Comparison of ENCODE assay signal across 20 cellular contexts in the genomic region with DNA sequence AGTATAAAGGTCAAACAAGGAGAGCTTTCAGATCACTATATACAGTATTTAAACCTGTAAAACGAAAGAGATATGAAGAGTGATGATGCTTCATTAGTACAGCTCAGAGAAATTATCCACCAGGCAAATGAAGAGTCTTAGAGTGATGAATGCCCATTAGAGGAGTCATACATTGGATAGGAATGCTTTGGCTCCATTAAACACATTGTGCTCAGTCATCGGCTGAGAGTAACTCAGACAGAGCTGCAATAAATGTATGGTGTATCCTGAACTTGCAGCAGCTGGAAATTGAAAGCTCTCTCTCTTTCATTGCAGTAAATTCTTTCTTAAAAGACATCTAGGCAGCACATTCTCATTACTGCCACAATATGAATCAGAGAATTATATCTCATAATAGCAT.
"Had no signal": no experiment of that assay in that cellular context is flagged by ENCODE, and none has a peak within 500 bp of the region (broad histone marks: within the 10 kb centered on the region; RNA-seq: fewer than 3 reads in every experiment).

No MANE protein-coding gene starts in this region.

- FAIRE-seq: endothelial cell of umbilical vein had no signal

- DNase-seq: activated CD4-positive, alpha-beta T cell treated with anti-CD3 and anti-CD28 coated beads for 36 hours; activated CD4-positive, alpha-beta T cell treated with anti-CD3 and anti-CD28 coated beads, Interleukin-2, amount 50 U/mL, for 48 hours; activated T-cell treated with anti-CD3 and anti-CD28 coated beads for 4 hours; amygdala; effector memory CD4-positive, alpha-beta T cell; esophagus squamous epithelium; glutamatergic neuron; hippocampal formation; left ventricle myocardium inferior; occipital lobe; posterior cingulate gyrus; sigmoid colon; spleen; stimulated activated CD4-positive, alpha-beta T cell treated with anti-CD3 and anti-CD28 coated beads, Interleukin-4, amount 100 ng/mL, for 4 hours; T-helper 17 cell; testis had no signal

- H3K4me1 ChIP-seq: esophagus squamous epithelium, foreskin keratinocyte, left ventricle myocardium inferior, sigmoid colon, spleen, testis had no signal

- H3K27ac ChIP-seq: cardiac muscle cell, esophagus squamous epithelium, foreskin keratinocyte, left ventricle myocardium inferior, sigmoid colon, spleen, testis had no signal

- ATAC-seq: activated CD4-positive, alpha-beta T cell treated with anti-CD3 and anti-CD28 coated beads for 36 hours; foreskin keratinocyte; stimulated activated memory B cell treated with anti-CD40 and anti-IgM and Interleukin-4, amounts not matched to agents 10 μg/mL and 1 μg/mL and 100 μg/mL, for 72 hours; T-helper 17 cell had no signal

- H3K27me3 ChIP-seq: cardiac muscle cell, esophagus squamous epithelium, foreskin keratinocyte, sigmoid colon, spleen, testis had no signal

- H3K36me3 ChIP-seq: cardiac muscle cell, esophagus squamous epithelium, left ventricle myocardium inferior, sigmoid colon, spleen had no signal

- H3K9me3 ChIP-seq: sigmoid colon, testis had no signal

- H3K4me3 ChIP-seq: cardiac muscle cell, esophagus squamous epithelium, left ventricle myocardium inferior, sigmoid colon, spleen, testis had no signal
